In genomic region chr7:131538071-131538790, GRCh38 we compare ENCODE assay signal across 3 cellular contexts.
TF ChIP-seq lines count a peak whose summit lies in the region.

No MANE protein-coding gene starts in this region.

TF ChIP-seq in GM23338, 12 proteins besides CTCF, POLR2A, EP300 and RAD21:
- TF ChIP-seq POLR2AphosphoS5 (IDR thresholded peaks at IDR 0.05; ENCODE audit: low read depth), result peak; percentile 28; the same call in 1 of the 2 replicates
- no peak for TF ChIP-seq ZNF114 (CRISPR knock-in tag; IDR thresholded peaks at IDR 0.05)
- no peak for TF ChIP-seq EZH2phosphoT487 (IDR thresholded peaks at IDR 0.05; ENCODE audit: unreplicated experiment)
- TF ChIP-seq, protein P1, sequence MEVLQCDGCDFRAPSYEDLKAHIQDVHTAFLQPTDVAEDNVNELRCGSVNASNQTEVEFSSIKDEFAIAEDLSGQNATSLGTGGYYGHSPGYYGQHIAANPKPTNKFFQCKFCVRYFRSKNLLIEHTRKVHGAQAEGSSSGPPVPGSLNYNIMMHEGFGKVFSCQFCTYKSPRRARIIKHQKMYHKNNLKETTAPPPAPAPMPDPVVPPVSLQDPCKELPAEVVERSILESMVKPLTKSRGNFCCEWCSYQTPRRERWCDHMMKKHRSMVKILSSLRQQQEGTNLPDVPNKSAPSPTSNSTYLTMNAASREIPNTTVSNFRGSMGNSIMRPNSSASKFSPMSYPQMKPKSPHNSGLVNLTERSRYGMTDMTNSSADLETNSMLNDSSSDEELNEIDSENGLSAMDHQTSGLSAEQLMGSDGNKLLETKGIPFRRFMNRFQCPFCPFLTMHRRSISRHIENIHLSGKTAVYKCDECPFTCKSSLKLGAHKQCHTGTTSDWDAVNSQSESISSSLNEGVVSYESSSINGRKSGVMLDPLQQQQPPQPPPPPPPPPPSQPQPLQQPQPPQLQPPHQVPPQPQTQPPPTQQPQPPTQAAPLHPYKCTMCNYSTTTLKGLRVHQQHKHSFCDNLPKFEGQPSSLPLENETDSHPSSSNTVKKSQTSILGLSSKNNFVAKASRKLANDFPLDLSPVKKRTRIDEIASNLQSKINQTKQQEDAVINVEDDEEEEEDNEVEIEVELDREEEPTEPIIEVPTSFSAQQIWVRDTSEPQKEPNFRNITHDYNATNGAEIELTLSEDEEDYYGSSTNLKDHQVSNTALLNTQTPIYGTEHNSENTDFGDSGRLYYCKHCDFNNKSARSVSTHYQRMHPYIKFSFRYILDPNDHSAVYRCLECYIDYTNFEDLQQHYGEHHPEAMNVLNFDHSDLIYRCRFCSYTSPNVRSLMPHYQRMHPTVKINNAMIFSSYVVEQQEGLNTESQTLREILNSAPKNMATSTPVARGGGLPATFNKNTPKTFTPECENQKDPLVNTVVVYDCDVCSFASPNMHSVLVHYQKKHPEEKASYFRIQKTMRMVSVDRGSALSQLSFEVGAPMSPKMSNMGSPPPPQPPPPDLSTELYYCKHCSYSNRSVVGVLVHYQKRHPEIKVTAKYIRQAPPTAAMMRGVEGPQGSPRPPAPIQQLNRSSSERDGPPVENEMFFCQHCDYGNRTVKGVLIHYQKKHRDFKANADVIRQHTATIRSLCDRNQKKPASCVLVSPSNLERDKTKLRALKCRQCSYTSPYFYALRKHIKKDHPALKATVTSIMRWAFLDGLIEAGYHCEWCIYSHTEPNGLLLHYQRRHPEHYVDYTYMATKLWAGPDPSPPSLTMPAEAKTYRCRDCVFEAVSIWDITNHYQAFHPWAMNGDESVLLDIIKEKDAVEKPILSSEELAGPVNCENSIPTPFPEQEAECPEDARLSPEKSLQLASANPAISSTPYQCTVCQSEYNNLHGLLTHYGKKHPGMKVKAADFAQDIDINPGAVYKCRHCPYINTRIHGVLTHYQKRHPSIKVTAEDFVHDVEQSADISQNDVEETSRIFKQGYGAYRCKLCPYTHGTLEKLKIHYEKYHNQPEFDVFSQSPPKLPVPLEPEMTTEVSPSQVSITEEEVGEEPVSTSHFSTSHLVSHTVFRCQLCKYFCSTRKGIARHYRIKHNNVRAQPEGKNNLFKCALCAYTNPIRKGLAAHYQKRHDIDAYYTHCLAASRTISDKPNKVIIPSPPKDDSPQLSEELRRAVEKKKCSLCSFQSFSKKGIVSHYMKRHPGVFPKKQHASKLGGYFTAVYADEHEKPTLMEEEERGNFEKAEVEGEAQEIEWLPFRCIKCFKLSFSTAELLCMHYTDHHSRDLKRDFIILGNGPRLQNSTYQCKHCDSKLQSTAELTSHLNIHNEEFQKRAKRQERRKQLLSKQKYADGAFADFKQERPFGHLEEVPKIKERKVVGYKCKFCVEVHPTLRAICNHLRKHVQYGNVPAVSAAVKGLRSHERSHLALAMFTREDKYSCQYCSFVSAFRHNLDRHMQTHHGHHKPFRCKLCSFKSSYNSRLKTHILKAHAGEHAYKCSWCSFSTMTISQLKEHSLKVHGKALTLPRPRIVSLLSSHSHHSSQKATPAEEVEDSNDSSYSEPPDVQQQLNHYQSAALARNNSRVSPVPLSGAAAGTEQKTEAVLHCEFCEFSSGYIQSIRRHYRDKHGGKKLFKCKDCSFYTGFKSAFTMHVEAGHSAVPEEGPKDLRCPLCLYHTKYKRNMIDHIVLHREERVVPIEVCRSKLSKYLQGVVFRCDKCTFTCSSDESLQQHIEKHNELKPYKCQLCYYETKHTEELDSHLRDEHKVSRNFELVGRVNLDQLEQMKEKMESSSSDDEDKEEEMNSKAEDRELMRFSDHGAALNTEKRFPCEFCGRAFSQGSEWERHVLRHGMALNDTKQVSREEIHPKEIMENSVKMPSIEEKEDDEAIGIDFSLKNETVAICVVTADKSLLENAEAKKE (CRISPR knock-in tag; IDR thresholded peaks at IDR 0.05), result no peak
- no peak for TF ChIP-seq CREB1 (CRISPR knock-in tag; IDR thresholded peaks at IDR 0.05; ENCODE audit: low read depth)
- TF ChIP-seq JUNB (IDR thresholded peaks at IDR 0.05; ENCODE audit: unreplicated experiment), result no peak

TF ChIP-seq in WTC11, 78 proteins besides CTCF, POLR2A, EP300 and RAD21:
- TF ChIP-seq ZNF263 (CRISPR knock-in tag; IDR thresholded peaks at IDR 0.05; ENCODE audit: low read depth) (no peak), NR2C2 (CRISPR knock-in tag; IDR thresholded peaks at IDR 0.05) (no peak), ZNF121 (CRISPR knock-in tag; IDR thresholded peaks at IDR 0.05) (no peak), TEAD1 (CRISPR knock-in tag; IDR thresholded peaks at IDR 0.05) (0 out of 2 replicates have a peak, but pooled peaks have one; percentile 6), KAT7 (CRISPR knock-in tag; IDR thresholded peaks at IDR 0.05; ENCODE audit: borderline replicate concordance) (no peak)
- TF ChIP-seq, protein P2, sequence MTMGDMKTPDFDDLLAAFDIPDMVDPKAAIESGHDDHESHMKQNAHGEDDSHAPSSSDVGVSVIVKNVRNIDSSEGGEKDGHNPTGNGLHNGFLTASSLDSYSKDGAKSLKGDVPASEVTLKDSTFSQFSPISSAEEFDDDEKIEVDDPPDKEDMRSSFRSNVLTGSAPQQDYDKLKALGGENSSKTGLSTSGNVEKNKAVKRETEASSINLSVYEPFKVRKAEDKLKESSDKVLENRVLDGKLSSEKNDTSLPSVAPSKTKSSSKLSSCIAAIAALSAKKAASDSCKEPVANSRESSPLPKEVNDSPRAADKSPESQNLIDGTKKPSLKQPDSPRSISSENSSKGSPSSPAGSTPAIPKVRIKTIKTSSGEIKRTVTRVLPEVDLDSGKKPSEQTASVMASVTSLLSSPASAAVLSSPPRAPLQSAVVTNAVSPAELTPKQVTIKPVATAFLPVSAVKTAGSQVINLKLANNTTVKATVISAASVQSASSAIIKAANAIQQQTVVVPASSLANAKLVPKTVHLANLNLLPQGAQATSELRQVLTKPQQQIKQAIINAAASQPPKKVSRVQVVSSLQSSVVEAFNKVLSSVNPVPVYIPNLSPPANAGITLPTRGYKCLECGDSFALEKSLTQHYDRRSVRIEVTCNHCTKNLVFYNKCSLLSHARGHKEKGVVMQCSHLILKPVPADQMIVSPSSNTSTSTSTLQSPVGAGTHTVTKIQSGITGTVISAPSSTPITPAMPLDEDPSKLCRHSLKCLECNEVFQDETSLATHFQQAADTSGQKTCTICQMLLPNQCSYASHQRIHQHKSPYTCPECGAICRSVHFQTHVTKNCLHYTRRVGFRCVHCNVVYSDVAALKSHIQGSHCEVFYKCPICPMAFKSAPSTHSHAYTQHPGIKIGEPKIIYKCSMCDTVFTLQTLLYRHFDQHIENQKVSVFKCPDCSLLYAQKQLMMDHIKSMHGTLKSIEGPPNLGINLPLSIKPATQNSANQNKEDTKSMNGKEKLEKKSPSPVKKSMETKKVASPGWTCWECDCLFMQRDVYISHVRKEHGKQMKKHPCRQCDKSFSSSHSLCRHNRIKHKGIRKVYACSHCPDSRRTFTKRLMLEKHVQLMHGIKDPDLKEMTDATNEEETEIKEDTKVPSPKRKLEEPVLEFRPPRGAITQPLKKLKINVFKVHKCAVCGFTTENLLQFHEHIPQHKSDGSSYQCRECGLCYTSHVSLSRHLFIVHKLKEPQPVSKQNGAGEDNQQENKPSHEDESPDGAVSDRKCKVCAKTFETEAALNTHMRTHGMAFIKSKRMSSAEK (CRISPR knock-in tag; IDR thresholded peaks at IDR 0.05; ENCODE audit: borderline replicate concordance), result no peak

TF ChIP-seq in HepG2, 621 proteins besides CTCF, POLR2A, EP300 and RAD21:
- TF ChIP-seq ZNF260 (CRISPR knock-in tag; IDR thresholded peaks at IDR 0.05; ENCODE audit: borderline replicate concordance, low read depth) (no peak), REXO4 (CRISPR knock-in tag; IDR thresholded peaks at IDR 0.05; ENCODE audit: borderline replicate concordance) (no peak), ZNF646 (CRISPR knock-in tag; IDR thresholded peaks at IDR 0.05) (no peak), PHF20 (CRISPR knock-in tag; IDR thresholded peaks at IDR 0.05) (no peak)
